18 cellular contexts compared by ENCODE assay signal in the genomic region with DNA sequence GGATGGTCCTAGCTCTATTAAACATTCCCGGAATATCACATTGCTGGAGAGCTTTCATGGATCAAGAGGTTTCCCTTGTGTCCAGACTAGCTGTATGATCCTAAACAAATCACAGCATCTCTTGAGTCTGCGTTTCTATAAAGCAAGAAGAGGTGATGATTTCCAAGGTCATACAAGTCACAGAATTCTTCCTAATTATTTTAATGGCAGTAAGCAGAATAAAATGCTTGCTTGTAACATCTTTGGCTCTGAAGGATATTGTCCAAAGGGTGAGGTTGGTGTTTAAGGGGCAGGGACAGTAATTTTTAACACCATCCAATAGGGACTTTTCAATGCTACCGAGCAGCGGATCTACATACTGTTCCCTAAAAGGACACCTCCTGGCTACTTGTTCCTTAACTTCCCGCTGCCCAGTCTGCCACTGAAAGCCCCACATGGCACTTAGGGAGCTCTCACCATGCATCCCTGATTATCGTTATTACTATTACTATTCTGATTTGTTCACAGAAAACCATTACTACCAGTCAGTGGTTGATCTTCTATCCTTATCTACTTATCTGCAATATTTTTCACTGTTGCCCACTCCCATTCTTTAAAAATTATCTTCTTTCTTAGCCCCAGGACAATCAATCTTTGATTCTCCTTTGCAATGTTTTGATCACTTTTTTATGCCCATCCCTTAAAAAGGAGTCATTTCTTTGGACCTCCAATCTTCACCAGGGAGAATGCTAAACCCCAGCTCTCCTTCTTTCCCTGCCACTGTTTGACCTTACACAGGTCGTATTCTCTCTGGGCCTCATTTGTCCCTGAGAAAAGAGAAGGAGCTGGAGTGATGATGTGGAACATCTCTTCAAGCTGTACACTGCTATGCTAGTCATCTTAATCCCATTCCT.
"Had no signal": no experiment of that assay in that cellular context is flagged by ENCODE, and none has a peak within 500 bp of the region (broad histone marks: within the 10 kb centered on the region; RNA-seq: fewer than 3 reads in every experiment).

No MANE protein-coding gene starts in this region.

- H3K9me3 Mint-ChIP-seq: central memory CD8-positive, alpha-beta T cell; dendritic cell treated with granulocyte-macrophage colony-stimulating factor and Interleukin-4, amounts not matched to agents 40 ng/mL and 50 ng/mL, for 4 days; effector memory CD8-positive, alpha-beta T cell; immature natural killer cell; mesothelial cell of epicardium; neural crest cell; stimulated activated memory B cell treated with anti-CD40 and anti-IgM and Interleukin-4, amounts not matched to agents 10 μg/mL and 1 μg/mL and 100 μg/mL, for 72 hours had no signal

- FAIRE-seq: pancreas had no signal

- H3K4me3 ChIP-seq: body of pancreas, lower lobe of right lung, pancreas, uterus had no signal

- ATAC-seq: body of pancreas; effector memory CD8-positive, alpha-beta T cell; foreskin keratinocyte; left colon; lower lobe of right lung; pancreas; stimulated activated memory B cell treated with anti-CD40 and anti-IgM and Interleukin-4, amounts not matched to agents 10 μg/mL and 1 μg/mL and 100 μg/mL, for 72 hours had no signal

- H3K36me3 ChIP-seq: lower lobe of right lung, pancreas, uterus had no signal

- DNase-seq: activated CD4-positive, alpha-beta T cell treated with anti-CD3 and anti-CD28 coated beads, Interleukin-2, amount 50 U/mL, for 1 hour; activated CD8-positive, alpha-beta memory T cell treated with anti-CD3 and anti-CD28 coated beads for 24 hours; activated naive CD4-positive, alpha-beta T cell treated with Interleukin-2 at 50 U/mL for 16 hours; body of pancreas; effector memory CD8-positive, alpha-beta T cell; foreskin keratinocyte; head of caudate nucleus; immature natural killer cell; left colon; lower lobe of right lung; pancreas; stimulated activated CD4-positive, alpha-beta T cell treated with anti-CD3 and anti-CD28 coated beads, Interleukin-2, amount 100 ng/mL, for 48 hours; uterus had no signal

- H3K9me3 ChIP-seq: body of pancreas, lower lobe of right lung, pancreas, uterus had no signal

- H3K36me3 Mint-ChIP-seq: mesothelial cell of epicardium had no signal

- H3K27ac Mint-ChIP-seq: dendritic cell treated with granulocyte-macrophage colony-stimulating factor and Interleukin-4, amounts not matched to agents 40 ng/mL and 50 ng/mL, for 4 days; effector memory CD8-positive, alpha-beta T cell; mesothelial cell of epicardium; stimulated activated memory B cell treated with anti-CD40 and anti-IgM and Interleukin-4, amounts not matched to agents 10 μg/mL and 1 μg/mL and 100 μg/mL, for 72 hours had no signal

- H3K27ac ChIP-seq: body of pancreas, foreskin keratinocyte, lower lobe of right lung, pancreas, uterus had no signal

- H3K27me3 Mint-ChIP-seq: central memory CD8-positive, alpha-beta T cell; effector memory CD8-positive, alpha-beta T cell; stimulated activated memory B cell treated with anti-CD40 and anti-IgM and Interleukin-4, amounts not matched to agents 10 μg/mL and 1 μg/mL and 100 μg/mL, for 72 hours had no signal

- H3K27me3 ChIP-seq: body of pancreas, foreskin keratinocyte, pancreas, uterus had no signal

- H3K4me3 Mint-ChIP-seq: central memory CD8-positive, alpha-beta T cell; dendritic cell treated with granulocyte-macrophage colony-stimulating factor and Interleukin-4, amounts not matched to agents 40 ng/mL and 50 ng/mL, for 4 days; effector memory CD8-positive, alpha-beta T cell; mesothelial cell of epicardium; stimulated activated memory B cell treated with anti-CD40 and anti-IgM and Interleukin-4, amounts not matched to agents 10 μg/mL and 1 μg/mL and 100 μg/mL, for 72 hours had no signal
